In the genomic region with DNA sequence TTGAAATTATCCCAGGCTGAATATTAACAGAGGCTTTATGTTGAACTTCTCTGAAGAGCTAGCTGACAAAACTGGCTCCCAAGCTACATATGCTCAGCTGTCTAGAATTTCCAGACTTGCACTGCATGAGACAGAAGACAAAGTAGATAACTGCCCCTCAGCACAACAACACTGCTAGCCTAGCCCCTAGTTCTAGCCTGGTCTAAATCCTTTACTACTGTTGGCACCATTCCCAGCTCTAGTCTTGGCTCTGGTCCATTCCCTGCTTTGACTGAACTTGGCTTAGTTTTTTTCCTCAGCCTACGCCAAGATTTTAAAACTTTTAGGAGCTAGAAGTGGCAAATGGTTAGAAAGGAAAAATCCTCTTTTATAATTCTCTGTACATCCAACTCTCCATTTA, we compare ENCODE assay signal across 12 cellular contexts. TPM values are rescaled to one million over a fixed set of nuclear protein-coding genes. Genes with fewer than 3 reads are reported as not detected.
A peak's percentile ranks its signal among the peaks of the same experiment; 100 is the strongest.
DNase-seq lines count a peak whose midpoint lies in the region; FAIRE-seq and TF ChIP-seq lines count a peak whose summit lies in the region.
"Had no signal": no experiment of that assay in that cellular context is flagged by ENCODE, and none has a peak within 500 bp of the region (broad histone marks: within the 10 kb centered on the region; RNA-seq: fewer than 3 reads in every experiment).

No MANE protein-coding gene starts in this region.

- H3K4me3 Mint-ChIP-seq in glutamatergic neuron (ENCODE audit: unreplicated experiment): no peak overlapping the region
- H3K4me3 Mint-ChIP-seq: activated CD4-positive, alpha-beta T cell treated with anti-CD3 and anti-CD28 coated beads, Interleukin-2, amount 10 ng/mL, durations not matched to agents 24 days and 14 days had no signal

- H3K27me3 Mint-ChIP-seq in glutamatergic neuron (ENCODE audit: unreplicated experiment): peaks cover 1% of the 10 kb centered on the region

- no peak overlapping the region for H3K27ac Mint-ChIP-seq in glutamatergic neuron (ENCODE audit: unreplicated experiment)
- H3K27ac Mint-ChIP-seq: activated CD4-positive, alpha-beta T cell treated with anti-CD3 and anti-CD28 coated beads, Interleukin-2, amount 10 ng/mL, durations not matched to agents 24 days and 14 days had no signal

- FAIRE-seq in GM12892 (lab: Jason Lieb, UNC) (no peak), D721Med (lab: Jason Lieb, UNC) (no peak)

- no peak for TF ChIP-seq POLR2A in GM12892 (IDR thresholded peaks at IDR 0.05; ENCODE audit: low read depth, low read length)

- H3K4me1 Mint-ChIP-seq in glutamatergic neuron (ENCODE audit: low read depth, unreplicated experiment): no peaks in the 10 kb centered on the region

- H3K36me3 Mint-ChIP-seq in glutamatergic neuron (ENCODE audit: unreplicated experiment): no peaks in the 10 kb centered on the region

- H3K9me3 Mint-ChIP-seq in glutamatergic neuron (ENCODE audit: unreplicated experiment): no peaks in the 10 kb centered on the region
- H3K9me3 Mint-ChIP-seq: activated CD4-positive, alpha-beta T cell treated with anti-CD3 and anti-CD28 coated beads, Interleukin-2, amount 10 ng/mL, durations not matched to agents 24 days and 14 days had no signal

- in situ Hi-C loops in Caki2 (cut with HindIII; ENCODE audit: low pct_unique_long_range_greater_than_20kb, low sequenced_read_pairs): no loop called here

- TF ChIP-seq CTCF in glutamatergic neuron (IDR thresholded peaks at IDR 0.05; ENCODE audit: partially characterized antibody, unreplicated experiment) (no peak), D721Med (IDR thresholded peaks at IDR 0.05; ENCODE audit: insufficient read depth, missing control alignments) (no peak)

- DNase-seq in Caki2 (ENCODE audit: low read depth) (peak; percentile 34), NCI-H2196 (lab: John Stamatoyannopoulos, UW; ENCODE audit: unreplicated experiment) (peak; percentile 27), dermis microvascular lymphatic vessel endothelial cell (ENCODE audit: low read depth in 2 of 2) (peak; percentile 72 to 85), myocyte (ENCODE audit: low read depth) (peak; percentile 73), glutamatergic neuron (no peak), GM12892 (ENCODE audit: insufficient read length) (no peak), NCI-H345 treated with DMSO at 0.1 percent for 48 hours (lab: John Stamatoyannopoulos, UW; ENCODE audit: unreplicated experiment) (no peak), D721Med (ENCODE audit: insufficient read length, low spot score) (no peak)
- DNase-seq: activated CD4-positive, alpha-beta T cell treated with anti-CD3 and anti-CD28 coated beads, Interleukin-2, amount 10 ng/mL, durations not matched to agents 24 days and 14 days; effector memory CD4-positive, alpha-beta T cell; GDM1; GOT3 had no signal

RNA-seq across cellular contexts. Expression of gene OPHN1, which starts 7.6 kb away (rescaled TPM):
- 2.2 and 2.4 TPM in 2 replicates for total RNA-seq in Caki2 (2014; rRNA removed; shearing (Covaris generic); ENCODE audit: low replicate concordance)
- 5.5 and 7.1 TPM in 2 replicates for total RNA-seq in dermis microvascular lymphatic vessel endothelial cell
- total RNA-seq in myocyte: 4.6 and 8.1 TPM in 2 replicates
- 2.2 TPM for polyA plus RNA-seq in myocyte (2012)
- 7.8 TPM for total RNA-seq in glutamatergic neuron (ENCODE audit: unreplicated experiment)
- polyA plus RNA-seq in GM12892 (2012; ENCODE audit: missing spikeins): not detected

RNA-seq across cellular contexts. Expression of gene YIPF6, which starts 57.9 kb away (rescaled TPM):
- total RNA-seq in Caki2 (2014; rRNA removed; shearing (Covaris generic); ENCODE audit: low replicate concordance): 21.0 and 28.1 TPM in 2 replicates
- 14.9 and 17.6 TPM in 2 replicates for total RNA-seq in dermis microvascular lymphatic vessel endothelial cell
- 37.3 and 38.4 TPM in 2 replicates for total RNA-seq in myocyte
- 17.6 TPM for polyA plus RNA-seq in myocyte (2012)
- total RNA-seq in glutamatergic neuron (ENCODE audit: unreplicated experiment): 47.2 TPM
- polyA plus RNA-seq in GM12892 (2012; ENCODE audit: missing spikeins): 8.1 TPM

Comparison
In these comparisons a context has a peak if more than half of its experiments do, and no peak if none do; other contexts are left out.
1. DNase-seq: peak in Caki2 (single experiment), NCI-H2196 (single experiment), dermis microvascular lymphatic vessel endothelial cell (2 of 2) and myocyte (single experiment); none in glutamatergic neuron (single experiment), GM12892 (single experiment), NCI-H345 treated with DMSO at 0.1 percent for 48 hours (single experiment) and D721Med (single experiment).